8 cellular contexts compared by ENCODE assay signal in the genomic region with DNA sequence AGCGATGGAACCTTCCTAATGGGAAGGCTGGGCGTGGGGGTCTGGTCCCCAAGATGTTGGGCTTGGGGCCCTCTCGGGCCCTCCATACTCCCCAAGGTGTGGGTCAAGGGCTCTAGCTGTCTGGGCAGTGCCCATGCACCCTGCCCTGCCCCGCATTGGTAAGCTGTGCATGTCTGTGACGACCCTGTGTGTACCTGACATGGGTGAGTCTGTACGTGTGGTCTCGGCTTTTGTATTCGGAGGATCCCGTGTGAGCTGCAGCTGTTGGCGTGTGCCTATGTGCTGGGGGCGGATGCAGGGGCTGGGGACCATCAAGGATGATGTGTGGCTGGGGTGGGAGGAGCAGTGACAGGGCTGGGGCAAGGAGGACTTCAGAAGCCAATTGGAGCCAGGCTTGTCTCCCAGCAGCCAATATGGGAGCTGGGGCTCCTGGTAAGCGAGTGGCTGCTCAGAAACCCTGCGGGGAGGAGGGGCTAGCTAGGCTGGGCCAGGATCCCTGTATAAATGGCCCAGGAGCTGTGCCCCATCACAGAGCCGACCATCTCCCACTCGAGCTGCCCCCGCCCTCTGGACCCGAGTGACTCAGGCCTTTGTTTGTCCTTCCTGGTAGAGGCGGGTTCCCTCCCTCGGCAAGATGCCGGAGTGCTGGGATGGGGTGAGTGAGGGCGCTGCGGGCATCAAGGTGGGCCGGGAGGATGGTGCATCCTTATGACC. TPM values are rescaled to one million over a fixed set of nuclear protein-coding genes. Genes with fewer than 3 reads are reported as not detected.
DNase-seq lines count a peak whose midpoint lies in the region; ATAC-seq, FAIRE-seq and TF ChIP-seq lines count a peak whose summit lies in the region.

A gene with protein sequence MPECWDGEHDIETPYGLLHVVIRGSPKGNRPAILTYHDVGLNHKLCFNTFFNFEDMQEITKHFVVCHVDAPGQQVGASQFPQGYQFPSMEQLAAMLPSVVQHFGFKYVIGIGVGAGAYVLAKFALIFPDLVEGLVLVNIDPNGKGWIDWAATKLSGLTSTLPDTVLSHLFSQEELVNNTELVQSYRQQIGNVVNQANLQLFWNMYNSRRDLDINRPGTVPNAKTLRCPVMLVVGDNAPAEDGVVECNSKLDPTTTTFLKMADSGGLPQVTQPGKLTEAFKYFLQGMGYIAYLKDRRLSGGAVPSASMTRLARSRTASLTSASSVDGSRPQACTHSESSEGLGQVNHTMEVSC (plus strand): TSS at position 529 of the 714 bp plus-strand sequence. CDS start 106 bp downstream, at position 635.

- H3K9me3 ChIP-seq in iPS-18a (ENCODE audit: control insufficient read depth, low read depth, low read length) (no peaks in the 10 kb centered on the region), sigmoid colon (no peaks in the 10 kb centered on the region)

- TF ChIP-seq EP300 in sigmoid colon (IDR thresholded peaks at IDR 0.05): no peak

- FAIRE-seq in HTR-8/SVneo (lab: Jason Lieb, UNC): peak; percentile 94

- TF ChIP-seq CTCF in AG09319 (IDR thresholded peaks at IDR 0.05; ENCODE audit: low read depth, low read length) (no peak), RWPE1 (conservative IDR thresholded peaks at IDR 0.05; ENCODE audit: low read depth) (no peak), sigmoid colon (IDR thresholded peaks at IDR 0.05) (no peak)

- DNase-seq in AG09319 (ENCODE audit: extremely low read depth, low read depth): peak; percentile 60
- DNase-seq in HTR-8/SVneo (ENCODE audit: insufficient read length, low spot score): peak; percentile 83
- peak; percentile 60 for DNase-seq in RWPE1 (ENCODE audit: low spot score)
- DNase-seq in central memory CD4-positive, alpha-beta T cell: peak; percentile 34
- DNase-seq in sigmoid colon: peak; percentile 75
- DNase-seq in epidermal melanocyte (ENCODE audit: insufficient read length, low spot score): no peak

- WGBS in sigmoid colon, 2 donors: 20 to 39% methylated on average over 23 of the region's 23 CpGs

- intact Hi-C loops in sigmoid colon (cut with DNase I): no loop called here

- no peak within 1 kb of the TSS for H3K27ac ChIP-seq in RWPE1
- H3K27ac ChIP-seq in iPS-18a (ENCODE audit: low read length): no peak within 1 kb of the TSS
- no peak within 1 kb of the TSS for H3K27ac ChIP-seq in sigmoid colon

- H3K27me3 ChIP-seq in iPS-18a (ENCODE audit: control insufficient read depth, insufficient read depth, low read length) (peaks cover 27% of the 10 kb centered on the region), sigmoid colon (peaks cover 17 to 49% (median 38%) of the 10 kb centered on the region in 3 donors)

- peak; percentile 57 for ATAC-seq in GM18909 (IDR thresholded peaks at IDR 0.05; ENCODE audit: poor library complexity, unreplicated experiment)

- POLR2A ChIA-PET in RWPE1 (lab: Yijun Ruan, JAX; ENCODE audit: low non-redundant PET): no interaction called here

- peak within 1 kb of the TSS; percentile 43 for H3K9ac ChIP-seq in iPS-18a (ENCODE audit: low read length)

- CTCF ChIA-PET in RWPE1 (lab: Yijun Ruan, JAX): interaction anchor here (0.6 to 0.9 kb wide), 5 partner anchors 11 to 235 kb away, joined by 3 to 4 read pairs (median 4); no protein-coding TSS in a partner anchor

- H3K36me3 ChIP-seq in iPS-18a (ENCODE audit: control insufficient read depth, low read depth, low read length): no peaks in the 10 kb centered on the region
- H3K36me3 ChIP-seq in sigmoid colon: no peaks in the 10 kb centered on the region

- no peak for TF ChIP-seq POLR2A in sigmoid colon (IDR thresholded peaks at IDR 0.05)

- H3K4me1 ChIP-seq in iPS-18a (ENCODE audit: control insufficient read depth, low read depth, low read length) (peaks cover 17% of the 10 kb centered on the region), sigmoid colon (peaks cover 0 to 28% (median 20%) of the 10 kb centered on the region in 4 donors)

- peak within 1 kb of the TSS; percentile 66 for H3K4me3 ChIP-seq in iPS-18a (ENCODE audit: low read length)
- peak within 1 kb of the TSS in 3 of 4 donors; percentile 14 to 32 (median 27) for H3K4me3 ChIP-seq in sigmoid colon

RNA-seq across cellular contexts. Expression of the gene that starts here (rescaled TPM):
- total RNA-seq in sigmoid colon: 10 to 100 TPM in 3 of 4 donors, 1 to 10 TPM in 1; 6.4 to 21.0 (median 16.8) TPM
- 10 to 100 TPM in 1 of 3 donors, 1 to 10 TPM in 2; 3.6 to 17.3 (median 9.4) TPM for polyA plus RNA-seq in sigmoid colon
